19 cellular contexts compared by ENCODE assay signal in the genomic region with DNA sequence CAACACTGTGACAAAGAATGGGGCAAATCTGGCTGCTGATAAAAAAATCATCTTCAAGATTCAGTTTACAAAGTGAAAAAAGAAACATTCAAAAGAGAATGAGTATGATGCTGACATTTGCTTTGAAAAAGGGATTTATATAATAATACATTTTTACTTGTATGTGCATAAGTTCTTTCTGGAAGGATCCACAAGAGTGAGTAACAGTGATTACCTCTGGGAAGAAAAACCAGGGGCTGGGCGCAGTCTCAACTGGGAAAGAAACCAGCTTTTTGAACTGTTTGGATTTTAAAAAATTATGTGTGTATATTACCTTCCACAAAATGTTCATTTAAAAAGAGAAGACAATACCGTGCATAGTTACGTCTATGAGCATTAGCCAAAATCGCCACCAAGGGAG. TPM values are rescaled to one million over a fixed set of nuclear protein-coding genes. Genes with fewer than 3 reads are reported as not detected.
DNase-seq lines count a peak whose midpoint lies in the region; TF ChIP-seq lines count a peak whose summit lies in the region.
"Had no signal": no experiment of that assay in that cellular context is flagged by ENCODE, and none has a peak within 500 bp of the region (broad histone marks: within the 10 kb centered on the region; RNA-seq: fewer than 3 reads in every experiment).

No MANE protein-coding gene starts in this region.

- H3K4me3 Mint-ChIP-seq in HFFc6, result no peak overlapping the region; the same call in 1 of the 2 replicates
- peak overlapping the region in 1 of 3 experiments; percentile 19 for H3K4me3 Mint-ChIP-seq in nephron
- H3K4me3 Mint-ChIP-seq: activated naive CD8-positive, alpha-beta T cell treated with anti-CD3 and anti-CD28 coated beads, Interleukin-2, amount 50 U/mL, for 24 hours; CD4-positive, alpha-beta T cell had no signal

- H3K4me1 Mint-ChIP-seq in HFFc6 (ENCODE audit: low read depth), result peaks cover 42% of the 10 kb centered on the region
- peaks cover 44% of the 10 kb centered on the region for H3K4me1 Mint-ChIP-seq in nephron
- H3K4me1 Mint-ChIP-seq: activated naive CD8-positive, alpha-beta T cell treated with anti-CD3 and anti-CD28 coated beads, Interleukin-2, amount 50 U/mL, for 24 hours had no signal

- H3K36me3 ChIP-seq in esophagus muscularis mucosa (peaks cover 0 to 16% (median 12%) of the 10 kb centered on the region in 4 donors), suprapubic skin (peaks cover 10% of the 10 kb centered on the region)
- H3K36me3 ChIP-seq: cardiac muscle cell, neutrophil, right lobe of liver had no signal

- peak overlapping the region; percentile 41 to 55 (median 46) for H3K4me3 ChIP-seq in esophagus muscularis mucosa
- peak overlapping the region; percentile 37 for H3K4me3 ChIP-seq in suprapubic skin
- H3K4me3 ChIP-seq: cardiac muscle cell had no signal

- H3K4me1 ChIP-seq in esophagus muscularis mucosa (peaks cover 37 to 68% (median 63%) of the 10 kb centered on the region in 4 donors), suprapubic skin (peaks cover 60% of the 10 kb centered on the region)
- H3K4me1 ChIP-seq: right lobe of liver had no signal

- H3K36me3 Mint-ChIP-seq in HFFc6 (ENCODE audit: low read depth), result no peaks in the 10 kb centered on the region
- no peaks in the 10 kb centered on the region for H3K36me3 Mint-ChIP-seq in nephron (ENCODE audit: low read depth)

- TF ChIP-seq CTCF in HFFc6 (IDR thresholded peaks at IDR 0.05) (no peak), esophagus muscularis mucosa (IDR thresholded peaks at IDR 0.05) (no peak), nephron (IDR thresholded peaks at IDR 0.05; ENCODE audit: unreplicated experiment in 3 of 3) (no peak), suprapubic skin (IDR thresholded peaks at IDR 0.05) (no peak)

- no peaks in the 10 kb centered on the region for H3K27me3 ChIP-seq in esophagus muscularis mucosa
- H3K27me3 ChIP-seq in suprapubic skin, result no peaks in the 10 kb centered on the region
- H3K27me3 ChIP-seq: right lobe of liver had no signal

- TF ChIP-seq POLR2A in esophagus muscularis mucosa (IDR thresholded peaks at IDR 0.05; ENCODE audit: low read depth) (no peak), suprapubic skin (IDR thresholded peaks at IDR 0.05) (no peak)

- no peaks in the 10 kb centered on the region for H3K9me3 Mint-ChIP-seq in HFFc6
- no peaks in the 10 kb centered on the region for H3K9me3 Mint-ChIP-seq in nephron
- H3K9me3 Mint-ChIP-seq: activated naive CD8-positive, alpha-beta T cell treated with anti-CD3 and anti-CD28 coated beads, Interleukin-2, amount 50 U/mL, for 24 hours; CD4-positive, alpha-beta T cell had no signal

- intact Hi-C loops in esophagus muscularis mucosa (cut with DNase I), result no loop called here

- peak overlapping the region; percentile 62 to 79 (median 73) for H3K27ac ChIP-seq in esophagus muscularis mucosa (replicated peaks in 1 of 4)
- peak overlapping the region; percentile 68 for H3K27ac ChIP-seq in suprapubic skin
- H3K27ac ChIP-seq: cardiac muscle cell, neutrophil, RWPE1 had no signal

- H3K9me3 ChIP-seq in esophagus muscularis mucosa (no peaks in the 10 kb centered on the region), suprapubic skin (no peaks in the 10 kb centered on the region)
- H3K9me3 ChIP-seq: neutrophil, right lobe of liver had no signal

- TF ChIP-seq EP300 in esophagus muscularis mucosa (IDR thresholded peaks at IDR 0.05) (no peak), suprapubic skin (IDR thresholded peaks at IDR 0.05) (no peak)

- H3K27me3 Mint-ChIP-seq in HFFc6 (ENCODE audit: insufficient read depth) (no peaks in the 10 kb centered on the region; the same call in 1 of the 2 replicates), nephron (ENCODE audit: low read depth) (peaks cover 21% of the 10 kb centered on the region)
- H3K27me3 Mint-ChIP-seq: activated naive CD8-positive, alpha-beta T cell treated with anti-CD3 and anti-CD28 coated beads, Interleukin-2, amount 50 U/mL, for 24 hours had no signal

- DNase-seq in HFFc6 (no peak), esophagus muscularis mucosa (ENCODE audit: extremely low spot score) (no peak), suprapubic skin (ENCODE audit: low spot score in 2 of 2) (no peak), cerebellum (ENCODE audit: low spot score) (no peak), NCI-H748 (lab: John Stamatoyannopoulos, UW; ENCODE audit: unreplicated experiment) (no peak), superior temporal gyrus (ENCODE audit: extremely low spot score) (no peak)
- DNase-seq: activated CD4-positive, alpha-beta T cell treated with anti-CD3 and anti-CD28 coated beads for 48 hours; activated naive CD8-positive, alpha-beta T cell treated with anti-CD3 and anti-CD28 coated beads, Interleukin-2, amount 50 U/mL, for 24 hours; CD4-positive, alpha-beta T cell; hypothalamus; NCI-H1092; NCI-H2029; right lobe of liver; stimulated activated CD4-positive, alpha-beta T cell treated with anti-CD3 and anti-CD28 coated beads, Interleukin-2, amount 100 ng/mL, for 24 hours; stimulated activated naive CD4-positive, alpha-beta T cell treated with Interleukin-2 at 50 U/mL for 16 hours had no signal

- H3K27ac Mint-ChIP-seq in HFFc6, result peak overlapping the region; percentile 94
- H3K27ac Mint-ChIP-seq in nephron, result peak overlapping the region in 2 of 3 experiments; percentile 63 to 88
- H3K27ac Mint-ChIP-seq: activated naive CD8-positive, alpha-beta T cell treated with anti-CD3 and anti-CD28 coated beads, Interleukin-2, amount 50 U/mL, for 24 hours; CD4-positive, alpha-beta T cell had no signal

- WGBS in esophagus muscularis mucosa, result 41% methylated on average over 4 of the region's 4 CpGs
- 66% methylated on average over 4 of the region's 4 CpGs for WGBS in suprapubic skin

RNA-seq across cellular contexts. Expression of a gene that starts 1.3 kb away (rescaled TPM):
- 1 to 10 TPM in 5 of 6 experiments, under 1 TPM in 1; 1.00 to 1.9 (median 1.2) TPM for total RNA-seq in HFFc6 (2021; fragmentation: NEBNext Ultra II Directional; extraction: Animal tissue kit (Norgen Biotek cat#: 25700))
- total RNA-seq in esophagus muscularis mucosa (100 to 1,000 TPM in 1 of 4 donors, 10 to 100 TPM in 3; 47.1 to 144 (median 75.1) TPM), suprapubic skin (10 to 100 TPM; 27.4 to 42.3 (median 29.3) TPM), cerebellum (17.1 TPM)

RNA-seq across cellular contexts. Expression of a gene that starts 51.4 kb away (rescaled TPM):
- 10 to 100 TPM; 41.0 to 54.1 (median 47.9) TPM for total RNA-seq in HFFc6 (2021; fragmentation: NEBNext Ultra II Directional; extraction: Animal tissue kit (Norgen Biotek cat#: 25700))
- total RNA-seq in esophagus muscularis mucosa (10 to 100 TPM; 20.8 to 35.1 (median 29.2) TPM), suprapubic skin (100 to 1,000 TPM in 1 of 4 donors, 10 to 100 TPM in 3; 72.1 to 216 (median 88.7) TPM), cerebellum (25.5 TPM)

RNA-seq across cellular contexts. Expression of a gene that starts 51.4 kb away (rescaled TPM):
- 10 to 100 TPM; 55.5 to 74.7 (median 64.4) TPM for total RNA-seq in HFFc6 (2021; fragmentation: NEBNext Ultra II Directional; extraction: Animal tissue kit (Norgen Biotek cat#: 25700))
- 10 to 100 TPM; 59.6 to 81.3 (median 72.8) TPM for total RNA-seq in esophagus muscularis mucosa
- 100 to 1,000 TPM; 143 to 311 (median 175) TPM for total RNA-seq in suprapubic skin
- 45.0 TPM for total RNA-seq in cerebellum
